In genomic region chr1:41368801-41369200, GRCh38 we compare ENCODE assay signal across 1 cellular context.
TF ChIP-seq lines count a peak whose summit lies in the region.

No MANE protein-coding gene starts in this region.

TF ChIP-seq in K562, 482 proteins besides CTCF, POLR2A, EP300 and RAD21 (continued from another document):
- TF ChIP-seq REST (CRISPR knock-in tag; IDR thresholded peaks at IDR 0.05; ENCODE audit: low read depth) (no peak), RBM25 (IDR thresholded peaks at IDR 0.05; ENCODE audit: low read depth, low read length, severe bottlenecking) (peak; percentile 17)
